In the genomic region with DNA sequence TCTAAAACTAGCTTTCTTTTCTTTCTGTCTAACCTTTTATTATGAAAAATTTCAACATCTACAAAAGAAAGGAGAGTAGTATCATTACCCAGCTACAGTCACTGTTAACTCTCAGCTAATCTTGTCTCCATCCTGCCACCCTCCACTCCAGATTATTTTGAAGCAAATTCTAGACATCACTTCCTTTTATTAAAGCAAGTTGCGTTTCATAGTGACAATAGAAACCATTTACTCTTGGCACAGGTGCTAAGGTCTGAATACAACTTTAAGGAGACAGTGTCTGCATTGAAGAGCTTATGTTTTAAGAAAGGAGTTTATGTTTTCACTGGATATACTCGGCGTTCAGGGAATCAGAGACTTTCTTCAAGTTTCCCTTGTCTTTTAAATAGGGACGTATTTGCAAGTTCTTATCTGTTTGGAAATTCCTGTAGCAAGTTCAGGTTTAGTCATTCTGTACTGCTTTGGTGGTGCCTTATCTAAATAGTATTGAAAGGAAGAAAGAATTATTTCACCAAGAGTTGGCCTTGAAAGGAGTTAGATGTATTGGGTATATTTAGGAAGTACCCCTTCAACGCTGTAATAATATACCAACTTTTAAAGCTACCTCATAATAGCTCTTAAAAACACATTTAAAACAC, we compare ENCODE assay signal across 11 cellular contexts. TPM values are rescaled to one million over a fixed set of nuclear protein-coding genes. Genes with fewer than 3 reads are reported as not detected.
DNase-seq lines count a peak whose midpoint lies in the region; ATAC-seq and TF ChIP-seq lines count a peak whose summit lies in the region.
"Had no signal": no experiment of that assay in that cellular context is flagged by ENCODE, and none has a peak within 500 bp of the region (broad histone marks: within the 10 kb centered on the region; RNA-seq: fewer than 3 reads in every experiment).

No MANE protein-coding gene starts in this region.

- no peak for ATAC-seq in activated CD8-positive, alpha-beta memory T cell treated with anti-CD3 and anti-CD28 coated beads, Interleukin-2, amount 10 ng/mL, durations not matched to agents 7 days and 5 days

- peak overlapping the region; percentile 53 for H3K4me3 ChIP-seq in MM.1S (ENCODE audit: low read length)
- H3K4me3 ChIP-seq in astrocyte of the spinal cord (ENCODE audit: low read depth, low read length), result no peak overlapping the region
- H3K4me3 ChIP-seq in iPS-15b (ENCODE audit: low read depth, low read length), result peak overlapping the region; percentile 31
- H3K4me3 ChIP-seq in stomach, result no peak overlapping the region
- H3K4me3 ChIP-seq: esophagus muscularis mucosa had no signal

- H3K27me3 ChIP-seq in MM.1S (replicated peaks; ENCODE audit: insufficient read depth, low read length), result no peaks in the 10 kb centered on the region
- no peaks in the 10 kb centered on the region for H3K27me3 ChIP-seq in iPS-15b (ENCODE audit: control insufficient read depth, insufficient read depth, low read length)
- no peaks in the 10 kb centered on the region for H3K27me3 ChIP-seq in stomach
- H3K27me3 ChIP-seq: esophagus muscularis mucosa had no signal

- TF ChIP-seq POLR2A in stomach (IDR thresholded peaks at IDR 0.05), result no peak

- H3K4me3 Mint-ChIP-seq in activated CD8-positive, alpha-beta memory T cell treated with anti-CD3 and anti-CD28 coated beads, Interleukin-2, amount 10 ng/mL, durations not matched to agents 7 days and 5 days, result no peak overlapping the region

- no peaks in the 10 kb centered on the region for H3K4me1 Mint-ChIP-seq in activated CD8-positive, alpha-beta memory T cell treated with anti-CD3 and anti-CD28 coated beads, Interleukin-2, amount 10 ng/mL, durations not matched to agents 7 days and 5 days

- peaks cover 12% of the 10 kb centered on the region for H3K27me3 Mint-ChIP-seq in activated CD8-positive, alpha-beta memory T cell treated with anti-CD3 and anti-CD28 coated beads, Interleukin-2, amount 10 ng/mL, durations not matched to agents 7 days and 5 days

- H3K9ac ChIP-seq in MM.1S (ENCODE audit: low read length) (peak overlapping the region; percentile 42; the same call in 1 of the 2 replicates), iPS-15b (ENCODE audit: low read depth, low read length) (no peak overlapping the region)

- no peaks in the 10 kb centered on the region for H3K9me2 ChIP-seq in MM.1S (replicated peaks; ENCODE audit: insufficient read depth, low read length)

- no peak for TF ChIP-seq EP300 in stomach (IDR thresholded peaks at IDR 0.05)

- CTCF ChIA-PET in activated CD8-positive, alpha-beta memory T cell treated with anti-CD3 and anti-CD28 coated beads, Interleukin-2, amount 10 ng/mL, durations not matched to agents 7 days and 5 days (lab: Charles Lee), result interaction anchor here (0.6 kb wide), 1 partner anchor 29 kb away, joined by 3 read pairs; no protein-coding TSS in a partner anchor

- H3K27ac ChIP-seq in MM.1S (ENCODE audit: low read length) (peak overlapping the region; percentile 83), stomach (peak overlapping the region in 4 of 5 donors; percentile 11 to 69 (median 55))

- intact Hi-C loops in stomach (cut with DNase I; ENCODE audit: low total_unique reads), result no loop called here

- H3K36me3 ChIP-seq in MM.1S (replicated peaks; ENCODE audit: insufficient read depth, low read length) (no peaks in the 10 kb centered on the region), iPS-15b (ENCODE audit: control insufficient read depth, insufficient read depth, low read length) (no peaks in the 10 kb centered on the region), stomach (no peaks in the 10 kb centered on the region)
- H3K36me3 ChIP-seq: esophagus muscularis mucosa had no signal

- no peaks in the 10 kb centered on the region for H4K20me1 ChIP-seq in MM.1S (ENCODE audit: insufficient read depth, low read length)

- no peaks in the 10 kb centered on the region for H3K9me3 Mint-ChIP-seq in activated CD8-positive, alpha-beta memory T cell treated with anti-CD3 and anti-CD28 coated beads, Interleukin-2, amount 10 ng/mL, durations not matched to agents 7 days and 5 days (ENCODE audit: low read depth)

- H3K4me1 ChIP-seq in MM.1S (ENCODE audit: low read length) (peaks cover 35% of the 10 kb centered on the region), iPS-15b (ENCODE audit: control insufficient read depth, insufficient read depth, low read length) (peaks cover 49% of the 10 kb centered on the region), stomach (peaks cover 14 to 70% (median 44%) of the 10 kb centered on the region in 4 donors)

- no peak overlapping the region for H3K27ac Mint-ChIP-seq in activated CD8-positive, alpha-beta memory T cell treated with anti-CD3 and anti-CD28 coated beads, Interleukin-2, amount 10 ng/mL, durations not matched to agents 7 days and 5 days

- no peaks in the 10 kb centered on the region for H3K36me3 Mint-ChIP-seq in activated CD8-positive, alpha-beta memory T cell treated with anti-CD3 and anti-CD28 coated beads, Interleukin-2, amount 10 ng/mL, durations not matched to agents 7 days and 5 days

- H3K9me3 ChIP-seq in MM.1S (replicated peaks; ENCODE audit: insufficient read depth, low read length), result no peaks in the 10 kb centered on the region
- no peaks in the 10 kb centered on the region for H3K9me3 ChIP-seq in iPS-15b (ENCODE audit: control insufficient read depth, insufficient read depth, low read length)
- no peaks in the 10 kb centered on the region for H3K9me3 ChIP-seq in stomach
- H3K9me3 ChIP-seq: esophagus muscularis mucosa had no signal

- H3K4me2 ChIP-seq in MM.1S (ENCODE audit: low read depth, low read length), result peak overlapping the region; percentile 84

- WGBS in stomach, 5 donors, result 19 to 43% (median 25%) methylated on average over 5 of the region's 5 CpGs

- peaks cover 25% of the 10 kb centered on the region for H3F3A ChIP-seq in MM.1S (ENCODE audit: insufficient read depth, low read length)

- peak overlapping the region; percentile 44 for H2AFZ ChIP-seq in MM.1S (ENCODE audit: low read length)

- in situ Hi-C loops in astrocyte of the spinal cord (cut with HindIII; ENCODE audit: low sequenced_read_pairs), result no loop called here

- H3K79me2 ChIP-seq in MM.1S (ENCODE audit: low read length), result peaks cover 74% of the 10 kb centered on the region

- no peak for TF ChIP-seq CTCF in MM.1S (IDR thresholded peaks at IDR 0.05; ENCODE audit: low read length)
- TF ChIP-seq CTCF in astrocyte of the spinal cord (IDR thresholded peaks at IDR 0.05; ENCODE audit: low read depth, low read length), result no peak
- no peak for TF ChIP-seq CTCF in stomach (IDR thresholded peaks at IDR 0.05)

- DNase-seq in MM.1S, result peak; percentile 89
- peak; percentile 50 for DNase-seq in astrocyte of the spinal cord (ENCODE audit: low read depth, low spot score)
- DNase-seq in stomach, result no peak
- no peak for DNase-seq in activated CD8-positive, alpha-beta memory T cell treated with anti-CD3 and anti-CD28 coated beads, Interleukin-2, amount 10 ng/mL, durations not matched to agents 7 days and 5 days
- no peak for DNase-seq in T1000 (lab: John Stamatoyannopoulos, UW)
- DNase-seq in activated gamma-delta T cell treated with Interleukin-2 at 50 U/mL for 16 hours, result no peak
- no peak for DNase-seq in stimulated activated CD4-positive, alpha-beta T cell treated with anti-CD3 and anti-CD28 coated beads, Interleukin-4, amount 100 ng/mL, for 4 hours
- DNase-seq: amygdala, COR-L47 had no signal

RNA-seq across cellular contexts. Expression of gene ITSN1, which starts 42.7 kb away (rescaled TPM):
- 10 to 100 TPM; 17.1 to 83.5 (median 47.7) TPM for total RNA-seq in stomach
- polyA plus RNA-seq in stomach, result 10 to 100 TPM in 1 of 3 donors, 1 to 10 TPM in 2; 6.0 to 10.7 (median 9.4) TPM
- total RNA-seq in activated CD8-positive, alpha-beta memory T cell treated with anti-CD3 and anti-CD28 coated beads, Interleukin-2, amount 10 ng/mL, durations not matched to agents 7 days and 5 days, result 1 to 10 TPM; 2.0 to 3.9 TPM

RNA-seq across cellular contexts. Expression of gene CRYZL1, which starts 43.5 kb away (rescaled TPM):
- total RNA-seq in stomach, result 10 to 100 TPM in 4 of 5 donors, 1 to 10 TPM in 1; 9.3 to 73.5 (median 50.0) TPM
- 10 to 100 TPM; 17.6 to 33.9 (median 23.8) TPM for polyA plus RNA-seq in stomach
- total RNA-seq in activated CD8-positive, alpha-beta memory T cell treated with anti-CD3 and anti-CD28 coated beads, Interleukin-2, amount 10 ng/mL, durations not matched to agents 7 days and 5 days, result 10 to 100 TPM; 28.2 to 36.8 TPM

Comparison
In these comparisons a context has a peak if more than half of its experiments do, and no peak if none do; other contexts are left out.
1. DNase-seq: peak in MM.1S (single experiment) and astrocyte of the spinal cord (single experiment); none in stomach (single experiment), activated CD8-positive, alpha-beta memory T cell treated with anti-CD3 and anti-CD28 coated beads, Interleukin-2, amount 10 ng/mL, durations not matched to agents 7 days and 5 days (single experiment), T1000 (single experiment), activated gamma-delta T cell treated with Interleukin-2 at 50 U/mL for 16 hours (single experiment) and stimulated activated CD4-positive, alpha-beta T cell treated with anti-CD3 and anti-CD28 coated beads, Interleukin-4, amount 100 ng/mL, for 4 hours (0 of 2).
2. H3K4me3 ChIP-seq: peak in MM.1S (single experiment) and iPS-15b (single experiment); none in astrocyte of the spinal cord (single experiment) and stomach (0 of 4).